Comparison of ENCODE assay signal across 1 cellular context in genomic region chr12:131434208-131435125, GRCh38.
TF ChIP-seq lines count a peak whose summit lies in the region.

No MANE protein-coding gene starts in this region.

TF ChIP-seq in K562, 482 proteins besides CTCF, POLR2A, EP300 and RAD21 (continued from another document and continues in another):
- TF ChIP-seq GABPA (tag; conservative IDR thresholded peaks at IDR 0.05; ENCODE audit: low read depth) (peak; percentile 41), PML (IDR thresholded peaks at IDR 0.05; ENCODE audit: low read length) (peak; percentile 59; the same call in 1 of the 2 replicates), PHTF2 (CRISPR knock-in tag; IDR thresholded peaks at IDR 0.05) (no peak), POLR3G (IDR thresholded peaks at IDR 0.05; ENCODE audit: extremely low read depth, insufficient read length, insufficient replicate concordance) (no peak), SFPQ (IDR thresholded peaks at IDR 0.05; ENCODE audit: low read depth, low read length) (no peak), THRA (IDR thresholded peaks at IDR 0.05) (no peak), MAZ (CRISPR knock-in tag; conservative IDR thresholded peaks at IDR 0.05 in 1 of 2, IDR thresholded peaks at IDR 0.05 in 1 of 2) (0 out of 4 replicates have a peak, but pooled peaks of 1 of the 2 experiments have one; percentile 38), DACH1 (IDR thresholded peaks at IDR 0.05; ENCODE audit: partially characterized antibody) (no peak), CHCHD3 (CRISPR knock-in tag; IDR thresholded peaks at IDR 0.05) (no peak), ZNF707 (CRISPR knock-in tag; conservative IDR thresholded peaks at IDR 0.05) (no peak), DDX20 (tag; IDR thresholded peaks at IDR 0.05; ENCODE audit: low read depth) (no peak), ZBTB40 (IDR thresholded peaks at IDR 0.05) (peak; percentile 51; the same call in 1 of the 2 replicates), ZBTB40 (CRISPR knock-in tag; IDR thresholded peaks at IDR 0.05) (no peak), ARNT (IDR thresholded peaks at IDR 0.05) (no peak), KLF16 (IDR thresholded peaks at IDR 0.05) (peak; percentile 91), ZNF639 (CRISPR knock-in tag; conservative IDR thresholded peaks at IDR 0.05 in 1 of 2, IDR thresholded peaks at IDR 0.05 in 1 of 2) (no peak; a peak in 1 of 4 replicates), MYC (IDR thresholded peaks at IDR 0.05; ENCODE audit: low read depth, low read length) (0 out of 2 replicates have a peak, but pooled peaks have one; percentile 33), MYC (CRISPR knock-in tag; IDR thresholded peaks at IDR 0.05; ENCODE audit: borderline replicate concordance, low read depth) (no peak), AFF1 (IDR thresholded peaks at IDR 0.05; ENCODE audit: low read depth in 1 of 2, partially characterized antibody in 2 of 2) (peak in 1 of 2 experiments; percentile 69), USF1 (CRISPR knock-in tag; IDR thresholded peaks at IDR 0.05) (no peak), ZNF592 (IDR thresholded peaks at IDR 0.05) (0 out of 2 replicates have a peak, but pooled peaks have one; percentile 15), ZNF79 (CRISPR knock-in tag; IDR thresholded peaks at IDR 0.05; ENCODE audit: low read depth) (no peak), MTA2 (IDR thresholded peaks at IDR 0.05; ENCODE audit: low read depth) (peak; percentile 67), MCM2 (IDR thresholded peaks at IDR 0.05; ENCODE audit: low read depth) (no peak), NCOA1 (IDR thresholded peaks at IDR 0.05; ENCODE audit: low read depth) (no peak; the same call in 1 of the 2 replicates), PHF8 (IDR thresholded peaks at IDR 0.05; ENCODE audit: borderline replicate concordance, low read length) (peak; percentile 21; the same call in 1 of the 2 replicates), SAFB2 (IDR thresholded peaks at IDR 0.05; ENCODE audit: borderline replicate concordance, low read depth, low read length, severe bottlenecking) (no peak), BACH1 (tag; IDR thresholded peaks at IDR 0.05) (no peak), ZNF24 (IDR thresholded peaks at IDR 0.05) (no peak), KDM5B (IDR thresholded peaks at IDR 0.05; ENCODE audit: insufficient replicate concordance, low read depth, low read length) (no peak), MBD2 (IDR thresholded peaks at IDR 0.05; ENCODE audit: borderline replicate concordance, low read depth) (0 out of 2 replicates have a peak, but pooled peaks have one; percentile 18), SIRT6 (IDR thresholded peaks at IDR 0.05; ENCODE audit: low read depth, low read length) (no peak), GTF2F1 (IDR thresholded peaks at IDR 0.05; ENCODE audit: low read depth, low read length) (no peak), GATAD2B (IDR thresholded peaks at IDR 0.05; ENCODE audit: borderline replicate concordance) (no peak), MXI1 (IDR thresholded peaks at IDR 0.05; ENCODE audit: low read depth, low read length) (peak; percentile 51; the same call in 1 of the 2 replicates), TAL1 (IDR thresholded peaks at IDR 0.05) (peak; percentile 82)
